Comparison of ENCODE assay signal across 18 cellular contexts in genomic region chr13:37192986-37193385, GRCh38.
A peak's percentile ranks its signal among the peaks of the same experiment; 100 is the strongest.
DNase-seq lines count a peak whose midpoint lies in the region; ATAC-seq and TF ChIP-seq lines count a peak whose summit lies in the region.
"Had no signal": no experiment of that assay in that cellular context is flagged by ENCODE, and none has a peak within 500 bp of the region (broad histone marks: within the 10 kb centered on the region; RNA-seq: fewer than 3 reads in every experiment).

No MANE protein-coding gene starts in this region.

- no peaks in the 10 kb centered on the region for H3K27me3 Mint-ChIP-seq in chondrocyte (ENCODE audit: low read depth)
- no peaks in the 10 kb centered on the region for H3K27me3 Mint-ChIP-seq in activated CD8-positive, alpha-beta T cell treated with anti-CD3 and anti-CD28 coated beads for 36 hours
- H3K27me3 Mint-ChIP-seq: CD4-positive, CD25-positive, alpha-beta regulatory T cell had no signal

- H3K9me3 ChIP-seq in mammary epithelial cell (replicated peaks; ENCODE audit: insufficient read depth, low read length): no peaks in the 10 kb centered on the region
- H3K9me3 ChIP-seq in breast epithelium: no peaks in the 10 kb centered on the region
- H3K9me3 ChIP-seq in hepatocyte (ENCODE audit: low read depth): peaks cover 4% of the 10 kb centered on the region

- CTCF ChIA-PET in mammary epithelial cell (lab: Charles Lee; ENCODE audit: low non-redundant PET): interaction anchor here (0.5 kb wide), 1 partner anchor 377 kb away, joined by 5 read pairs; no protein-coding TSS in a partner anchor
- CTCF ChIA-PET in activated CD8-positive, alpha-beta T cell treated with anti-CD3 and anti-CD28 coated beads for 36 hours (lab: Charles Lee): no interaction called here

- no peak overlapping the region for H3K9ac ChIP-seq in mammary epithelial cell (ENCODE audit: insufficient read depth, low read length)

- ATAC-seq in HG03196 (IDR thresholded peaks at IDR 0.05; ENCODE audit: unreplicated experiment): no peak
- ATAC-seq in activated CD8-positive, alpha-beta T cell treated with anti-CD3 and anti-CD28 coated beads for 36 hours: no peak
- ATAC-seq: Panc1 had no signal

- H3K4me1 Mint-ChIP-seq in chondrocyte (ENCODE audit: low read depth): peaks cover 62% of the 10 kb centered on the region
- H3K4me1 Mint-ChIP-seq in activated CD8-positive, alpha-beta T cell treated with anti-CD3 and anti-CD28 coated beads for 36 hours (ENCODE audit: low read depth): no peaks in the 10 kb centered on the region
- H3K4me1 Mint-ChIP-seq: CD4-positive, CD25-positive, alpha-beta regulatory T cell had no signal

- WGBS in mammary epithelial cell (ENCODE audit: low coverage, missing lambda C conversion rate): 50% methylated on average over 2 of the region's 2 CpGs
- 51% methylated on average over 2 of the region's 2 CpGs for WGBS in hepatocyte (ENCODE audit: low lambda C conversion rate, missing lambda C conversion rate)

- H3K4me1 ChIP-seq in mammary epithelial cell (ENCODE audit: insufficient read depth, low read length): peaks cover 21% of the 10 kb centered on the region
- no peaks in the 10 kb centered on the region for H3K4me1 ChIP-seq in breast epithelium
- no peaks in the 10 kb centered on the region for H3K4me1 ChIP-seq in hepatocyte (ENCODE audit: insufficient read depth)

- TF ChIP-seq CTCF in mammary epithelial cell (conservative IDR thresholded peaks at IDR 0.05 in 1 of 2, IDR thresholded peaks at IDR 0.05 in 1 of 2; ENCODE audit: extremely low read depth in 1 of 2, insufficient read depth in 1 of 2, low read depth in 1 of 2, low read length in 2 of 2): no peak
- no peak for TF ChIP-seq CTCF in breast epithelium (IDR thresholded peaks at IDR 0.05)
- TF ChIP-seq CTCF in chondrocyte (IDR thresholded peaks at IDR 0.05): no peak
- no peak for TF ChIP-seq CTCF in hepatocyte (IDR thresholded peaks at IDR 0.05; ENCODE audit: poor library complexity)
- TF ChIP-seq CTCF in activated CD8-positive, alpha-beta T cell treated with anti-CD3 and anti-CD28 coated beads for 36 hours (IDR thresholded peaks at IDR 0.05): no peak

- H3K27ac ChIP-seq in mammary epithelial cell (ENCODE audit: insufficient read depth, low read depth, low read length) (no peak overlapping the region), breast epithelium (no peak overlapping the region), hepatocyte (no peak overlapping the region)

- peak overlapping the region; percentile 86 for H3K27ac Mint-ChIP-seq in chondrocyte (ENCODE audit: unreplicated experiment)
- no peak overlapping the region for H3K27ac Mint-ChIP-seq in activated CD8-positive, alpha-beta T cell treated with anti-CD3 and anti-CD28 coated beads for 36 hours
- H3K27ac Mint-ChIP-seq: CD4-positive, CD25-positive, alpha-beta regulatory T cell had no signal

- peaks cover 32% of the 10 kb centered on the region for H3K9me3 Mint-ChIP-seq in chondrocyte (ENCODE audit: low read depth)
- H3K9me3 Mint-ChIP-seq in activated CD8-positive, alpha-beta T cell treated with anti-CD3 and anti-CD28 coated beads for 36 hours: peaks cover 6% of the 10 kb centered on the region

- H4K20me1 ChIP-seq in mammary epithelial cell (ENCODE audit: insufficient read depth, low read length) (no peaks in the 10 kb centered on the region), hepatocyte (ENCODE audit: insufficient read depth, poor library complexity, severe bottlenecking) (no peaks in the 10 kb centered on the region)

- H2AFZ ChIP-seq in mammary epithelial cell (ENCODE audit: low read depth, low read length) (peak overlapping the region; percentile 89), hepatocyte (no peak overlapping the region)

- no peaks in the 10 kb centered on the region for H3K36me3 ChIP-seq in mammary epithelial cell (ENCODE audit: insufficient read depth, low read length)
- no peaks in the 10 kb centered on the region for H3K36me3 ChIP-seq in breast epithelium
- H3K36me3 ChIP-seq in hepatocyte (replicated peaks; ENCODE audit: insufficient read depth, low read depth): no peaks in the 10 kb centered on the region
- H3K36me3 ChIP-seq: MG63 had no signal

- POLR2A ChIA-PET in activated CD8-positive, alpha-beta T cell treated with anti-CD3 and anti-CD28 coated beads for 36 hours (lab: Charles Lee): no interaction called here

- H3K9me2 ChIP-seq in hepatocyte (replicated peaks; ENCODE audit: insufficient read depth): no peaks in the 10 kb centered on the region

- no peak overlapping the region for H3K4me3 Mint-ChIP-seq in chondrocyte (ENCODE audit: unreplicated experiment)
- H3K4me3 Mint-ChIP-seq in activated CD8-positive, alpha-beta T cell treated with anti-CD3 and anti-CD28 coated beads for 36 hours: no peak overlapping the region
- H3K4me3 Mint-ChIP-seq: CD4-positive, CD25-positive, alpha-beta regulatory T cell had no signal

- no peak overlapping the region for H3K4me2 ChIP-seq in mammary epithelial cell (ENCODE audit: insufficient read depth, low read depth, low read length)
- H3K4me2 ChIP-seq in hepatocyte: peak overlapping the region; percentile 35

- DNase-seq in mammary epithelial cell (no peak), breast epithelium (ENCODE audit: low spot score in 2 of 2) (no peak), chondrocyte (ENCODE audit: low spot score) (no peak), hepatocyte (ENCODE audit: low spot score) (no peak), HuH-7 (ENCODE audit: low spot score) (no peak), ACHN (no peak)
- DNase-seq in activated CD8-positive, alpha-beta T cell treated with anti-CD3 and anti-CD28 coated beads for 36 hours: no peak
- DNase-seq: 8988T; CD4-positive, CD25-positive, alpha-beta regulatory T cell; DMS53; MG63; NCI-H1092 treated with DMSO at 0.1 percent for 48 hours; NCI-H1694 treated with DMSO at 0.1 percent for 48 hours; NCI-H446 treated with DMSO at 0.1 percent for 48 hours; NCI-H748 treated with DMSO at 0.1 percent for 48 hours; Right ventricle myocardium superior had no signal

- in situ Hi-C loops in mammary epithelial cell (cut with MboI; ENCODE audit: low sequenced_read_pairs in 2 of 2): no loop called here
- in situ Hi-C loops in ACHN (cut with HindIII; ENCODE audit: low pct_ligation_motif_present, low pct_unique_long_range_greater_than_20kb, low sequenced_read_pairs): no loop called here

- H3K27me3 ChIP-seq in mammary epithelial cell (ENCODE audit: insufficient read depth, low read length) (no peaks in the 10 kb centered on the region), breast epithelium (no peaks in the 10 kb centered on the region), hepatocyte (no peaks in the 10 kb centered on the region)
- H3K27me3 ChIP-seq: MG63 had no signal

- H3K36me3 Mint-ChIP-seq in chondrocyte (ENCODE audit: low read depth): peaks cover 10% of the 10 kb centered on the region
- no peaks in the 10 kb centered on the region for H3K36me3 Mint-ChIP-seq in activated CD8-positive, alpha-beta T cell treated with anti-CD3 and anti-CD28 coated beads for 36 hours (ENCODE audit: low read depth)
- H3K36me3 Mint-ChIP-seq: CD4-positive, CD25-positive, alpha-beta regulatory T cell had no signal

- BruUV-seq in mammary epithelial cell (replicated peaks; lab: Mats Ljungman, UMichigan): no TSS peak

- no peak for TF ChIP-seq POLR2A in breast epithelium (IDR thresholded peaks at IDR 0.05)

- intact Hi-C loops in mammary epithelial cell (cut with micrococcal nuclease): no loop called here
- intact Hi-C loops in breast epithelium (cut with DNase I; ENCODE audit: low total_unique reads): no loop called here
- intact Hi-C loops in activated CD8-positive, alpha-beta T cell treated with anti-CD3 and anti-CD28 coated beads for 36 hours (cut with micrococcal nuclease): no loop called here

- H3K79me2 ChIP-seq in mammary epithelial cell (ENCODE audit: insufficient read depth, low read length) (no peaks in the 10 kb centered on the region), hepatocyte (no peaks in the 10 kb centered on the region)

- H3K4me3 ChIP-seq in mammary epithelial cell (replicated peaks in 1 of 3; ENCODE audit: insufficient read depth in 1 of 3, low read depth in 2 of 3, low read length in 3 of 3): no peak overlapping the region
- no peak overlapping the region for H3K4me3 ChIP-seq in breast epithelium
- H3K4me3 ChIP-seq in hepatocyte: no peak overlapping the region
- H3K4me3 ChIP-seq: MG63 had no signal

- dilution Hi-C loops in mammary epithelial cell (cut with HindIII; ENCODE audit: low sequenced_read_pairs): no loop called here
